8 cellular contexts compared by ENCODE assay signal in the genomic region with DNA sequence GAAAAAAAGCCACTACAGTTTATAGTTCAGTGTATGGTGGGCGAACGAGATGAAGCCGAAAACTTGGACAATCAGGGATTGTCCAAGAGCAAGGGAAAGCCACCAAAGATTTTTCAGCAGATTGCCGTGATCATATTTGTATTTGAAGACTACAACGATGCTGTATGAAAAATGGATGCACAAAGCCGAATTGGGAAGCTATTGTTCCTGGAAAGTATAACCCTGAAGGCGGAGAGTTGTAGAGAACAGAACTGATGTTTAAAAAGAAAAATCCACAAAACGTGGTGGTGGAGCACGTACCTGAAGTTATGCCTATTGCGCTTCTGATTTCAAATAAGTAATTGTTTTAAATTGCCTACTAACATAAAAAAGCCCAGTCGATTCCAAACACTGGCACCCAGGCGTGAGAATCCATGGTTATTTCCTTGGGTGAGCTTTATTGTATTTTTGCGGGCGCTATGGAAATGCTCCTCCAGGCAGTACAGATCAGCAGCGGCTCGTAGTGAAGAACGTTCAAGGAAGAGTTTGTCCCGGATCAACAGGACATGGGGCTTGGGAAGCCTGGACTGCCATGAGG. TPM values are rescaled to one million over a fixed set of nuclear protein-coding genes. Genes with fewer than 3 reads are reported as not detected.
DNase-seq lines count a peak whose midpoint lies in the region; ATAC-seq, FAIRE-seq and TF ChIP-seq lines count a peak whose summit lies in the region.

No MANE protein-coding gene starts in this region.

- H3K4ac ChIP-seq in H1 (replicated peaks; ENCODE audit: insufficient read length, low read depth, low read length): no peak overlapping the region

- 4% methylated on average over 18 of the region's 18 CpGs; no CpG with 5 or more reads in 1 of the 2 experiments for WGBS in H1 (ENCODE audit: extremely low coverage in 1 of 2, insufficient coverage in 1 of 2, insufficient read length in 1 of 2, insufficient replicate concordance in 2 of 2, low coverage in 1 of 2, low lambda C conversion rate in 2 of 2, missing lambda C conversion rate in 1 of 2), 2 experiments

- no peak overlapping the region for H2BK12ac ChIP-seq in H1 (ENCODE audit: low read depth, low read length)

- peaks cover 57% of the 10 kb centered on the region for H3K4me1 ChIP-seq in DND-41 (ENCODE audit: insufficient read depth, low read length)
- peaks cover 36% of the 10 kb centered on the region for H3K4me1 ChIP-seq in Loucy (ENCODE audit: insufficient read depth, low read length, poor library complexity, severe bottlenecking)
- peaks cover 0 to 9% (median 2%) of the 10 kb centered on the region in 4 experiments; a peak in 2 of 7 replicates for H3K4me1 ChIP-seq in H1 (replicated peaks in 1 of 4; ENCODE audit: control insufficient read depth in 3 of 4, insufficient read depth in 4 of 4, low read length in 3 of 4)
- H3K4me1 ChIP-seq in parathyroid adenoma: peaks cover 7% of the 10 kb centered on the region

- H3K36me3 ChIP-seq in DND-41 (ENCODE audit: insufficient read depth, low read length): peaks cover 20% of the 10 kb centered on the region
- no peaks in the 10 kb centered on the region for H3K36me3 ChIP-seq in Loucy (ENCODE audit: insufficient read depth, low read length)
- peaks cover 0 to 20% (median 5%) of the 10 kb centered on the region in 4 experiments; a peak in 1 of 8 replicates for H3K36me3 ChIP-seq in H1 (ENCODE audit: control insufficient read depth in 2 of 4, insufficient read depth in 4 of 4, low read length in 3 of 4)
- no peaks in the 10 kb centered on the region for H3K36me3 ChIP-seq in parathyroid adenoma (ENCODE audit: control insufficient read depth, insufficient read depth, low read length)

- no peaks in the 10 kb centered on the region for H3F3A ChIP-seq in Loucy (ENCODE audit: low read depth)

- no peak overlapping the region for H2AK5ac ChIP-seq in H1 (ENCODE audit: low read depth, low read length)

- POLR2A ChIA-PET in H1 (lab: Charles Lee; ENCODE audit: partially characterized antibody): interaction anchor here (0.6 to 6.8 kb wide), 17 partner anchors 9 to 1527 kb away, joined by 3 to 104 read pairs (median 4); no protein-coding TSS in a partner anchor
- POLR2A ChIA-PET in activated CD4-positive, alpha-beta memory T cell treated with anti-CD3 and anti-CD28 coated beads for 36 hours (lab: Charles Lee): interaction anchor here (1.1 to 1.7 kb wide), 3 partner anchors 9 to 36 kb away, joined by 3 to 4 read pairs (median 3); no protein-coding TSS in a partner anchor

- H3K9me3 ChIP-seq in DND-41 (ENCODE audit: insufficient read depth, low read length, severe bottlenecking) (no peaks in the 10 kb centered on the region), Loucy (ENCODE audit: insufficient read depth, low read depth, low read length) (no peaks in the 10 kb centered on the region), H1 (ENCODE audit: insufficient read depth in 2 of 2, low read depth in 1 of 2, low read length in 1 of 2) (no peaks in the 10 kb centered on the region), parathyroid adenoma (ENCODE audit: control insufficient read depth, low read length) (no peaks in the 10 kb centered on the region)

- no peaks in the 10 kb centered on the region for H3K9me3 Mint-ChIP-seq in activated CD4-positive, alpha-beta memory T cell treated with anti-CD3 and anti-CD28 coated beads for 36 hours

- H3K79me1 ChIP-seq in H1 (ENCODE audit: low read depth, low read length): 0 out of 2 replicates have a peak, but pooled peaks cover 4% of the 10 kb centered on the region

- no peaks in the 10 kb centered on the region for H3K9me2 ChIP-seq in Loucy (replicated peaks; ENCODE audit: low read depth, low read length)

- no peak overlapping the region for H2BK20ac ChIP-seq in H1 (ENCODE audit: low read length)

- no peaks in the 10 kb centered on the region for H3K27me3 Mint-ChIP-seq in activated CD4-positive, alpha-beta memory T cell treated with anti-CD3 and anti-CD28 coated beads for 36 hours

- no peak overlapping the region for H3K27ac Mint-ChIP-seq in activated CD4-positive, alpha-beta memory T cell treated with anti-CD3 and anti-CD28 coated beads for 36 hours

- H4K91ac ChIP-seq in H1 (replicated peaks; ENCODE audit: insufficient read length, low read length): no peak overlapping the region

- no peak overlapping the region for H3K14ac ChIP-seq in H1 (ENCODE audit: insufficient read length)

- peak overlapping the region; percentile 41 for H2BK5ac ChIP-seq in H1 (ENCODE audit: low read depth, low read length)

- H2AFZ ChIP-seq in DND-41 (ENCODE audit: low read depth, low read length) (peak overlapping the region; percentile 92), Loucy (ENCODE audit: low read length) (peak overlapping the region; percentile 74), H1 (ENCODE audit: low read length) (0 out of 2 replicates have a peak overlapping the region, but pooled peaks have one; percentile 52), parathyroid adenoma (peak overlapping the region; percentile 90)

- intact Hi-C loops in activated CD4-positive, alpha-beta memory T cell treated with anti-CD3 and anti-CD28 coated beads for 36 hours (cut with micrococcal nuclease): loop anchor here (1.0 to 5.0 kb wide), 10 partner anchors 82 to 1907 kb away; partner anchors contain the start of genes AMACR, BRIX1, C5orf22 and DROSHA

- FAIRE-seq in H1 (lab: Jason Lieb, UNC) (no peak), H54 (lab: Jason Lieb, UNC) (no peak)

- TF ChIP-seq POLR2A in H1 (IDR thresholded peaks at IDR 0.05; ENCODE audit: control extremely low read depth in 1 of 2, low read depth in 2 of 2, low read length in 2 of 2): no peak
- no peak for TF ChIP-seq POLR2A in H54 (IDR thresholded peaks at IDR 0.05; ENCODE audit: low read depth, low read length)

- peak overlapping the region; percentile 99 for H3K27ac ChIP-seq in DND-41 (ENCODE audit: low read length)
- H3K27ac ChIP-seq in H1 (ENCODE audit: low read depth, low read length): peak overlapping the region; percentile 68
- H3K27ac ChIP-seq in parathyroid adenoma: peak overlapping the region; percentile 94

- H4K20me1 ChIP-seq in DND-41 (ENCODE audit: insufficient read depth, low read length) (peaks cover 26% of the 10 kb centered on the region), Loucy (ENCODE audit: insufficient read depth, low read length, poor library complexity, severe bottlenecking) (peaks cover 35% of the 10 kb centered on the region), H1 (replicated peaks in 1 of 2; ENCODE audit: control insufficient read depth in 1 of 2, insufficient read depth in 2 of 2, low read length in 2 of 2) (peaks cover 0 to 2% of the 10 kb centered on the region in 2 experiments)

- no peak for TF ChIP-seq EP300 in H1 (IDR thresholded peaks at IDR 0.05; ENCODE audit: borderline replicate concordance in 1 of 2, low read depth in 2 of 2, low read length in 2 of 2)

- H3K27me3 ChIP-seq in DND-41 (ENCODE audit: insufficient read depth, low read length, poor library complexity) (no peaks in the 10 kb centered on the region), Loucy (ENCODE audit: insufficient read depth, low read length, poor library complexity, severe bottlenecking) (no peaks in the 10 kb centered on the region), H1 (replicated peaks in 1 of 4; ENCODE audit: control insufficient read depth in 3 of 4, extremely low read depth in 1 of 4, insufficient read depth in 3 of 4, low read length in 3 of 4) (no peaks in the 10 kb centered on the region), parathyroid adenoma (ENCODE audit: control insufficient read depth, insufficient read depth, low read length) (no peaks in the 10 kb centered on the region)

- no peak for DNase-seq in DND-41
- DNase-seq in H1 (ENCODE audit: low read depth in 1 of 2, low spot score in 2 of 2): no peak
- DNase-seq in activated CD4-positive, alpha-beta memory T cell treated with anti-CD3 and anti-CD28 coated beads for 36 hours: no peak
- no peak for DNase-seq in H54 (ENCODE audit: insufficient read length, low spot score)
- DNase-seq in activated T-cell treated with anti-CD3 and anti-CD28 coated beads for 4 hours: no peak

- peaks cover 19% of the 10 kb centered on the region for H3K4me1 Mint-ChIP-seq in activated CD4-positive, alpha-beta memory T cell treated with anti-CD3 and anti-CD28 coated beads for 36 hours (ENCODE audit: low read depth)

- no peak overlapping the region for H4K8ac ChIP-seq in H1 (ENCODE audit: extremely low read depth, insufficient read depth, low read length)

- H3K9ac ChIP-seq in DND-41 (ENCODE audit: low read depth, low read length): peak overlapping the region; percentile 88
- H3K9ac ChIP-seq in Loucy (ENCODE audit: low read depth, low read length, poor library complexity, severe bottlenecking): peak overlapping the region; percentile 85
- peak overlapping the region; percentile 60 to 89 (median 64) for H3K9ac ChIP-seq in H1 (replicated peaks in 1 of 4; ENCODE audit: extremely low read depth in 1 of 4, low read depth in 3 of 4, low read length in 3 of 4)
- peak overlapping the region; percentile 31 for H3K9ac ChIP-seq in parathyroid adenoma

- H3K23ac ChIP-seq in H1 (ENCODE audit: insufficient read length): no peak overlapping the region

- no peak for TF ChIP-seq CTCF in DND-41 (IDR thresholded peaks at IDR 0.05; ENCODE audit: borderline replicate concordance, extremely low read depth, low read length, poor library complexity, severe bottlenecking)
- TF ChIP-seq CTCF in Loucy (conservative IDR thresholded peaks at IDR 0.05; ENCODE audit: low read length): no peak
- TF ChIP-seq CTCF in H1 (IDR thresholded peaks at IDR 0.05; ENCODE audit: control extremely low read depth in 1 of 3, insufficient read depth in 1 of 3, low read depth in 1 of 3, low read length in 3 of 3): no peak
- no peak for TF ChIP-seq CTCF in parathyroid adenoma (IDR thresholded peaks at IDR 0.05)

- peaks cover 13% of the 10 kb centered on the region for H3K36me3 Mint-ChIP-seq in activated CD4-positive, alpha-beta memory T cell treated with anti-CD3 and anti-CD28 coated beads for 36 hours

- no peak overlapping the region for H2BK120ac ChIP-seq in H1 (replicated peaks; ENCODE audit: low read depth, low read length)

- ATAC-seq in DND-41 (ENCODE audit: insufficient read depth, low read depth) (no peak; the same call in 2 of the 3 replicates), GM21381 (IDR thresholded peaks at IDR 0.05; ENCODE audit: unreplicated experiment) (no peak)

- peaks cover 60% of the 10 kb centered on the region for H3K79me2 ChIP-seq in DND-41 (ENCODE audit: insufficient read depth, low read length)
- peaks cover 54% of the 10 kb centered on the region for H3K79me2 ChIP-seq in Loucy (ENCODE audit: insufficient read depth, low read length)
- peaks cover 12 to 67% of the 10 kb centered on the region in 2 experiments; a peak in 3 of 4 replicates for H3K79me2 ChIP-seq in H1 (ENCODE audit: control insufficient read depth in 1 of 2, insufficient read depth in 2 of 2, low read length in 2 of 2)
- H3K79me2 ChIP-seq in parathyroid adenoma: peaks cover 21% of the 10 kb centered on the region

- peak overlapping the region; percentile 89 to 93 for H3K4me3 ChIP-seq in DND-41 (ENCODE audit: low read depth in 1 of 2, low read length in 2 of 2)
- H3K4me3 ChIP-seq in Loucy (ENCODE audit: low read length, poor library complexity, severe bottlenecking): peak overlapping the region; percentile 83
- H3K4me3 ChIP-seq in H1 (ENCODE audit: extremely low read depth in 1 of 4, insufficient read depth in 2 of 4, low read depth in 3 of 4, low read length in 4 of 4): peak overlapping the region; percentile 81 to 97 (median 88)
- H3K4me3 ChIP-seq in parathyroid adenoma (ENCODE audit: low read depth, low read length): peak overlapping the region; percentile 79

- CTCF ChIA-PET in H1 (lab: Charles Lee; ENCODE audit: partially characterized antibody): no interaction called here
- CTCF ChIA-PET in activated CD4-positive, alpha-beta memory T cell treated with anti-CD3 and anti-CD28 coated beads for 36 hours (lab: Charles Lee): interaction anchor here (1.0 kb wide), 1 partner anchor 16 kb away, joined by 3 read pairs; no protein-coding TSS in a partner anchor

- H3K56ac ChIP-seq in H1 (replicated peaks; ENCODE audit: insufficient read length, low read depth, low read length): peak overlapping the region; percentile 12

- H3K23me2 ChIP-seq in H1 (ENCODE audit: low read depth, low read length): peaks cover 8% of the 10 kb centered on the region

- H3K4me3 Mint-ChIP-seq in activated CD4-positive, alpha-beta memory T cell treated with anti-CD3 and anti-CD28 coated beads for 36 hours: no peak overlapping the region

- peak overlapping the region; percentile 66; the same call in 1 of the 2 replicates for H3K18ac ChIP-seq in H1 (ENCODE audit: extremely low read depth, low read length)

- H4K5ac ChIP-seq in H1 (ENCODE audit: insufficient read length, low read depth, low read length): peak overlapping the region; percentile 40

- H3K4me2 ChIP-seq in DND-41 (ENCODE audit: insufficient read depth, low read length) (peak overlapping the region; percentile 79), Loucy (ENCODE audit: low read depth, low read length, poor library complexity, severe bottlenecking) (peak overlapping the region; percentile 99), H1 (ENCODE audit: insufficient read depth in 1 of 2, low read depth in 2 of 2, low read length in 2 of 2) (peak overlapping the region; percentile 85 to 92), parathyroid adenoma (ENCODE audit: low read length) (peak overlapping the region; percentile 69)

- TF ChIP-seq RAD21 in H1 (IDR thresholded peaks at IDR 0.05 in 1 of 2, conservative IDR thresholded peaks at IDR 0.05 in 1 of 2; ENCODE audit: low read depth in 2 of 2, low read length in 2 of 2): no peak

- no peak overlapping the region for H2BK15ac ChIP-seq in H1 (ENCODE audit: low read length)

RNA-seq across cellular contexts. Expression of gene TARS1, which starts 0.8 kb away (rescaled TPM):
- 445 TPM in 2 replicates for total RNA-seq in H1 (2021; fragmentation: NEBNext Ultra II Directional; extraction: Animal tissue kit (Norgen Biotek cat#: 25700))
- polyA plus RNA-seq in H1 (2011; rRNA removed): 68.2 and 94.4 TPM in 2 replicates
- polyA plus RNA-seq in H1 (2011; cell fraction: cytosol; rRNA removed): 178 TPM
- 83.3 TPM for polyA plus RNA-seq in H1 (2011; cell fraction: nucleus; rRNA removed)
- polyA plus RNA-seq in H1 (2012, experiment 1 of 2): 228 to 439 TPM (median 275 TPM) in 4 replicates
- polyA plus RNA-seq in H1 (2012, experiment 2 of 2): 39.4 TPM
- 374 TPM for polyA plus RNA-seq in H1 (2013, experiment 1 of 2)
- 374 TPM for polyA plus RNA-seq in H1 (2013, experiment 2 of 2)
- polyA minus RNA-seq in H1 (2011; rRNA and poly(A)+ RNA removed): 216 and 217 TPM in 2 replicates
- polyA minus RNA-seq in H1 (2011; cell fraction: cytosol; rRNA and poly(A)+ RNA removed): 142 TPM
- 125 TPM for polyA minus RNA-seq in H1 (2011; cell fraction: nucleus; rRNA and poly(A)+ RNA removed)
- 100 to 1,000 TPM; 240 to 248 TPM for total RNA-seq in activated CD4-positive, alpha-beta memory T cell treated with anti-CD3 and anti-CD28 coated beads for 36 hours

Comparison
In these comparisons a context has a peak if more than half of its experiments do, and no peak if none do; other contexts are left out.
1. H3K9ac ChIP-seq: peak in every context shown above with its lines; median percentile 88 in DND-41; 85 in Loucy; 64 in H1; 31 in parathyroid adenoma.